ENCODE assay signal across 8 cellular contexts in the genomic region with DNA sequence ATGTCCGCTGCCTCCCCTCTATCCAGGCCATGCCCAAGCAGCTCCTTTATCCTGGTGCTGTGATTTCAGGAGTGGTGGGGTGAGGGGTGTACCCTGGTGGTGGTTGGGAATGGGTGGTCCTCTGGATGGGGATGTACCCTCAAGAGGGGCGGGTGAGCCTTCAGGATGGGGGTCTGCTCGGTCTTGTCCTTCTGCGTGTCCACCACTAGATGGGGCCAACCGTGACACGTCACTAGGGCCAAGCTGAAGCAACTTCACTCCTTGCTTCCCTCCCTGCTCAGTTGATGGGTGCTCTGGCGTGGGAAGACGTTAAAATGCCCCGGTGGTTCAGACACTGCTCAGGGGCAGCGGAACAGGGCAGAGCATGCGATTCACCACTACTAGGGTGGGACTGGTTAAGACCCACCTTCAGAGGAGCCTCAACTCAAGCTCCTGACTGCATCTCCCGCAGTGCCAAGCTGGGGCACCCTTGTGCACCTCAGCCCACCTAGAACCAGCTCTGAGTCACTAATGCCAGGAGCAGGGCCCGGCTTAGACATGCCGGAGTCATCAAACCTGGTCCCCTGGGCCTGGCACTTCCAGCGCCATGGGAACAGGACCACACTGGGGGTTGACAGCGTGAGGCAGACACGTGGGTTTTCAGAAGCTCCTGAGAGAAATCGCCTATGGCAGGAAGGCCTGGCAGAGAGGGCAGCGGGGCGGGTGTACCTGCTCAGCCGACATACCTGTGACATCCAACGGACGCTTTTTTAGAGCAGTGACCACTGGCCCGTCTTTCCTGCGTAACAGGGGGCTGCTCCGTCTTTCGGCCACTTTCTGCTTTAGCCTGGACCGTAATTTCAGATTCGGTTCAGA.
DNase-seq lines count a peak whose midpoint lies in the region; ATAC-seq and TF ChIP-seq lines count a peak whose summit lies in the region.

No MANE protein-coding gene starts in this region.

- POLR2A ChIA-PET in activated CD4-positive, alpha-beta T cell treated with anti-CD3 and anti-CD28 coated beads for 36 hours (lab: Charles Lee) = no interaction called here

- H3K36me3 ChIP-seq in adrenal gland (replicated peaks in 1 of 2) (peaks cover 0 to 44% of the 10 kb centered on the region in 2 donors), gastrocnemius medialis (peaks cover 0 to 67% of the 10 kb centered on the region in 2 donors)

- intact Hi-C loops in activated CD4-positive, alpha-beta T cell treated with anti-CD3 and anti-CD28 coated beads for 36 hours (cut with DNase I, micrococcal nuclease) = loop anchor here (2.0 to 5.0 kb wide), 3 partner anchors 121 to 253 kb away; no protein-coding TSS in a partner anchor
- intact Hi-C loops in adrenal gland (cut with DNase I) (loop anchor here in 1 of 2 donors (10.0 kb wide), 1 partner anchor 251 kb away; no protein-coding TSS in a partner anchor), right cardiac atrium (cut with DNase I) (loop anchor here in 1 of 4 donors (10.0 kb wide), 1 partner anchor 741 kb away; no protein-coding TSS in a partner anchor), gastrocnemius medialis (cut with DNase I; ENCODE audit: low total_unique reads) (loop anchor here (5.0 kb wide), 1 partner anchor 253 kb away; no protein-coding TSS in a partner anchor)

- H3K36me3 Mint-ChIP-seq in activated CD4-positive, alpha-beta T cell treated with anti-CD3 and anti-CD28 coated beads for 36 hours (ENCODE audit: low read depth) = peaks cover 26% of the 10 kb centered on the region

- no peak overlapping the region for H3K4me3 ChIP-seq in NB4 (ENCODE audit: low read depth, low read length)
- no peak overlapping the region for H3K4me3 ChIP-seq in adrenal gland
- no peak overlapping the region for H3K4me3 ChIP-seq in right cardiac atrium (ENCODE audit: low read length)
- H3K4me3 ChIP-seq in gastrocnemius medialis = no peak overlapping the region

- no peaks in the 10 kb centered on the region for H3K9me3 Mint-ChIP-seq in activated CD4-positive, alpha-beta T cell treated with anti-CD3 and anti-CD28 coated beads for 36 hours (ENCODE audit: low read depth)

- DNase-seq in activated CD4-positive, alpha-beta T cell treated with anti-CD3 and anti-CD28 coated beads for 36 hours = peak; percentile 53
- DNase-seq in activated CD4-positive, alpha-beta T cell treated with anti-CD3 and anti-CD28 coated beads for 1 hour = no peak
- DNase-seq in NB4 (ENCODE audit: low read depth) = peak; percentile 65
- peak in 5 of 7 donors; percentile 35 to 57 (median 42) for DNase-seq in adrenal gland
- DNase-seq in right cardiac atrium = peak in 1 of 3 donors; percentile 54
- DNase-seq in gastrocnemius medialis = peak in 1 of 2 donors; percentile 49
- no peak for DNase-seq in occipital lobe (lab: John Stamatoyannopoulos, UW)

- H3K27ac Mint-ChIP-seq in activated CD4-positive, alpha-beta T cell treated with anti-CD3 and anti-CD28 coated beads for 36 hours = no peak overlapping the region

- H3K4me1 ChIP-seq in adrenal gland (replicated peaks in 1 of 2) (no peaks in the 10 kb centered on the region), right cardiac atrium (ENCODE audit: control insufficient read depth, insufficient read depth, low read length) (no peaks in the 10 kb centered on the region), gastrocnemius medialis (no peaks in the 10 kb centered on the region)

- TF ChIP-seq CTCF in NB4 (IDR thresholded peaks at IDR 0.05; ENCODE audit: low read depth, low read length) (peak; percentile 61), adrenal gland (IDR thresholded peaks at IDR 0.05) (peak; percentile 31 to 75 (median 62)), gastrocnemius medialis (IDR thresholded peaks at IDR 0.05 in 4 of 5, conservative IDR thresholded peaks at IDR 0.05 in 1 of 5) (peak; percentile 44 to 81 (median 68))

- CTCF ChIA-PET in activated CD4-positive, alpha-beta T cell treated with anti-CD3 and anti-CD28 coated beads for 36 hours (lab: Charles Lee) = interaction anchor here (0.8 to 1.7 kb wide), 9 partner anchors 10 to 846 kb away, joined by 3 to 6 read pairs (median 4); no protein-coding TSS in a partner anchor

- no peaks in the 10 kb centered on the region for H3K9me3 ChIP-seq in adrenal gland (replicated peaks in 1 of 3)
- H3K9me3 ChIP-seq in right cardiac atrium (ENCODE audit: control insufficient read depth, low read length) = no peaks in the 10 kb centered on the region
- no peaks in the 10 kb centered on the region for H3K9me3 ChIP-seq in gastrocnemius medialis

- WGBS in adrenal gland, 4 donors = 80 to 84% (median 83%) methylated on average over 24 to 29 of the region's 29 CpGs
- WGBS in right cardiac atrium = 80% methylated on average over 29 of the region's 29 CpGs

- no peak for TF ChIP-seq POLR2A in NB4 (IDR thresholded peaks at IDR 0.05; ENCODE audit: extremely low read depth, insufficient read length)
- TF ChIP-seq POLR2A in adrenal gland (IDR thresholded peaks at IDR 0.05) = no peak
- TF ChIP-seq POLR2A in gastrocnemius medialis (IDR thresholded peaks at IDR 0.05) = no peak

- H3K27me3 ChIP-seq in adrenal gland (no peaks in the 10 kb centered on the region), right cardiac atrium (ENCODE audit: control insufficient read depth, insufficient read depth) (no peaks in the 10 kb centered on the region), gastrocnemius medialis (no peaks in the 10 kb centered on the region)

- in situ Hi-C loops in gastrocnemius medialis (cut with MboI; ENCODE audit: low sequenced_read_pairs in 4 of 4) = no loop called here

- no peak overlapping the region for H3K4me3 Mint-ChIP-seq in activated CD4-positive, alpha-beta T cell treated with anti-CD3 and anti-CD28 coated beads for 36 hours

- ATAC-seq in activated CD4-positive, alpha-beta T cell treated with anti-CD3 and anti-CD28 coated beads for 36 hours = peak; percentile 65
- peak; percentile 46 to 54 for ATAC-seq in right cardiac atrium
- peak; percentile 46 to 68 for ATAC-seq in gastrocnemius medialis
- ATAC-seq in HG03457 (IDR thresholded peaks at IDR 0.05; ENCODE audit: unreplicated experiment) = no peak

- H3K27me3 Mint-ChIP-seq in activated CD4-positive, alpha-beta T cell treated with anti-CD3 and anti-CD28 coated beads for 36 hours = no peaks in the 10 kb centered on the region

- peaks cover 3% of the 10 kb centered on the region for H3K4me1 Mint-ChIP-seq in activated CD4-positive, alpha-beta T cell treated with anti-CD3 and anti-CD28 coated beads for 36 hours

- H3K27ac ChIP-seq in adrenal gland (no peak overlapping the region), right cardiac atrium (ENCODE audit: low read length) (no peak overlapping the region), gastrocnemius medialis (peak overlapping the region; percentile 17 to 93 (median 58))

Comparison
In these comparisons a context has a peak if more than half of its experiments do, and no peak if none do; other contexts are left out.
1. DNase-seq: peak in activated CD4-positive, alpha-beta T cell treated with anti-CD3 and anti-CD28 coated beads for 36 hours (single experiment), NB4 (single experiment) and adrenal gland (5 of 7); none in activated CD4-positive, alpha-beta T cell treated with anti-CD3 and anti-CD28 coated beads for 1 hour (single experiment) and occipital lobe (single experiment).
2. H3K27ac ChIP-seq: peak in gastrocnemius medialis (4 of 4); none in adrenal gland (0 of 5) and right cardiac atrium (single experiment).
3. Peak in every context shown above with its lines, with median percentiles within 50 percentile points of each other: CTCF ChIP-seq.